11 cellular contexts compared by ENCODE assay signal in genomic region chr22:41801886-41802285, GRCh38. TPM values are rescaled to one million over a fixed set of nuclear protein-coding genes. Genes with fewer than 3 reads are reported as not detected.
DNase-seq lines count a peak whose midpoint lies in the region; ATAC-seq and TF ChIP-seq lines count a peak whose summit lies in the region.
"Had no signal": no experiment of that assay in that cellular context is flagged by ENCODE, and none has a peak within 500 bp of the region (broad histone marks: within the 10 kb centered on the region; RNA-seq: fewer than 3 reads in every experiment).

No MANE protein-coding gene starts in this region.

- no peak for ATAC-seq in effector memory CD8-positive, alpha-beta T cell (replicated peaks)

- no peaks in the 10 kb centered on the region for H3K27me3 ChIP-seq in rectal smooth muscle tissue (ENCODE audit: control insufficient read depth, insufficient read depth, low read length)
- H3K27me3 ChIP-seq in uterus = no peaks in the 10 kb centered on the region
- H3K27me3 ChIP-seq: tibial artery had no signal

- H3K9me3 ChIP-seq in OCI-LY7 (ENCODE audit: low read length) (no peaks in the 10 kb centered on the region), uterus (no peaks in the 10 kb centered on the region)
- H3K9me3 ChIP-seq: tibial artery had no signal

- H3K9me3 Mint-ChIP-seq in activated CD4-positive, alpha-beta T cell treated with anti-CD3 and anti-CD28 coated beads, Interleukin-2, amount 10 ng/mL, durations not matched to agents 24 days and 14 days = no peaks in the 10 kb centered on the region
- no peaks in the 10 kb centered on the region for H3K9me3 Mint-ChIP-seq in effector memory CD8-positive, alpha-beta T cell
- H3K9me3 Mint-ChIP-seq: dendritic cell treated with granulocyte-macrophage colony-stimulating factor and Interleukin-4, amounts not matched to agents 40 ng/mL and 50 ng/mL, for 4 days had no signal

- H3K4me1 ChIP-seq in OCI-LY7 (ENCODE audit: insufficient read depth, low read length, poor library complexity, severe bottlenecking) (peaks cover 43% of the 10 kb centered on the region), rectal smooth muscle tissue (ENCODE audit: control insufficient read depth, insufficient read depth, low read length) (peaks cover 9% of the 10 kb centered on the region), uterus (no peaks in the 10 kb centered on the region)

- POLR2A ChIA-PET in OCI-LY7 (lab: Charles Lee) = interaction anchor here (0.6 to 4.0 kb wide), 2 partner anchors 20 to 136 kb away, joined by 4 to 39 read pairs; no protein-coding TSS in a partner anchor

- no peaks in the 10 kb centered on the region for H3K27me3 Mint-ChIP-seq in activated CD4-positive, alpha-beta T cell treated with anti-CD3 and anti-CD28 coated beads, Interleukin-2, amount 10 ng/mL, durations not matched to agents 24 days and 14 days
- H3K27me3 Mint-ChIP-seq in effector memory CD8-positive, alpha-beta T cell = no peaks in the 10 kb centered on the region
- H3K27me3 Mint-ChIP-seq: dendritic cell treated with granulocyte-macrophage colony-stimulating factor and Interleukin-4, amounts not matched to agents 40 ng/mL and 50 ng/mL, for 4 days had no signal

- no peaks in the 10 kb centered on the region for H4K20me1 ChIP-seq in OCI-LY7 (ENCODE audit: insufficient read depth, low read length)

- intact Hi-C loops in activated CD4-positive, alpha-beta T cell treated with anti-CD3 and anti-CD28 coated beads, Interleukin-2, amount 10 ng/mL, durations not matched to agents 24 days and 14 days (cut with micrococcal nuclease) = loop anchor here (2.0 to 5.0 kb wide), 3 partner anchors 55 to 113 kb away; partner anchors contain the start of gene SNU13
- intact Hi-C loops in OCI-LY7 (cut with micrococcal nuclease; ENCODE audit: unreplicated experiment) (loop anchor here (5.0 kb wide), 2 partner anchors 55 to 105 kb away; partner anchors contain the start of gene MEI1), uterus (cut with DNase I; ENCODE audit: low total_unique reads) (no loop called here)

- H3K9ac ChIP-seq in rectal smooth muscle tissue (ENCODE audit: low read length) = no peak overlapping the region

- H3K36me3 Mint-ChIP-seq in activated CD4-positive, alpha-beta T cell treated with anti-CD3 and anti-CD28 coated beads, Interleukin-2, amount 10 ng/mL, durations not matched to agents 24 days and 14 days (ENCODE audit: low read depth) = peaks cover 20% of the 10 kb centered on the region
- peaks cover 39% of the 10 kb centered on the region for H3K36me3 Mint-ChIP-seq in effector memory CD8-positive, alpha-beta T cell (ENCODE audit: insufficient read depth)

- peak overlapping the region; percentile 94 for H3K4me3 Mint-ChIP-seq in activated CD4-positive, alpha-beta T cell treated with anti-CD3 and anti-CD28 coated beads, Interleukin-2, amount 10 ng/mL, durations not matched to agents 24 days and 14 days
- peak overlapping the region; percentile 95 to 97 for H3K4me3 Mint-ChIP-seq in effector memory CD8-positive, alpha-beta T cell

- H3K27ac ChIP-seq in OCI-LY7 (ENCODE audit: low read depth, low read length, poor library complexity, severe bottlenecking) = no peak overlapping the region
- no peak overlapping the region for H3K27ac ChIP-seq in rectal smooth muscle tissue (ENCODE audit: low read depth, low read length)
- H3K27ac ChIP-seq in uterus = no peak overlapping the region

- peaks cover 39% of the 10 kb centered on the region for H3K4me1 Mint-ChIP-seq in activated CD4-positive, alpha-beta T cell treated with anti-CD3 and anti-CD28 coated beads, Interleukin-2, amount 10 ng/mL, durations not matched to agents 24 days and 14 days
- peaks cover 29 to 36% of the 10 kb centered on the region in 2 donors for H3K4me1 Mint-ChIP-seq in effector memory CD8-positive, alpha-beta T cell (ENCODE audit: low read depth in 2 of 2)

- CTCF ChIA-PET in OCI-LY7 (lab: Charles Lee; ENCODE audit: unreplicated experiment) = no interaction called here

- TF ChIP-seq CTCF in OCI-LY7 (conservative IDR thresholded peaks at IDR 0.05; ENCODE audit: low read length) (no peak), uterus (IDR thresholded peaks at IDR 0.05) (no peak)

- no peak for TF ChIP-seq POLR2A in uterus (IDR thresholded peaks at IDR 0.05)

- peak overlapping the region; percentile 95 for H3K4me2 ChIP-seq in OCI-LY7 (ENCODE audit: low read length)

- no peaks in the 10 kb centered on the region for H3K9me2 ChIP-seq in OCI-LY7 (ENCODE audit: insufficient read depth, low read length)

- H3K36me3 ChIP-seq in OCI-LY7 (ENCODE audit: insufficient read depth, low read length) (no peaks in the 10 kb centered on the region), rectal smooth muscle tissue (ENCODE audit: control insufficient read depth, insufficient read depth, low read length) (no peaks in the 10 kb centered on the region), uterus (no peaks in the 10 kb centered on the region)
- H3K36me3 ChIP-seq: tibial artery had no signal

- H3K79me2 ChIP-seq in OCI-LY7 (ENCODE audit: insufficient read depth, low read depth, low read length) = peaks cover 21% of the 10 kb centered on the region

- no peak overlapping the region for H2AFZ ChIP-seq in OCI-LY7 (ENCODE audit: low read length)

- peak overlapping the region; percentile 97 for H3K27ac Mint-ChIP-seq in activated CD4-positive, alpha-beta T cell treated with anti-CD3 and anti-CD28 coated beads, Interleukin-2, amount 10 ng/mL, durations not matched to agents 24 days and 14 days
- peak overlapping the region in 1 of 2 donors; percentile 99 for H3K27ac Mint-ChIP-seq in effector memory CD8-positive, alpha-beta T cell

- no TSS peak for BruUV-seq in OCI-LY7 (replicated peaks; lab: Mats Ljungman, UMichigan)

- H3K4me3 ChIP-seq in OCI-LY7 (ENCODE audit: low read depth, low read length, poor library complexity, severe bottlenecking) = peak overlapping the region; percentile 79
- peak overlapping the region; percentile 92 for H3K4me3 ChIP-seq in rectal smooth muscle tissue (ENCODE audit: low read length)
- no peak overlapping the region for H3K4me3 ChIP-seq in uterus

- DNase-seq in activated CD4-positive, alpha-beta T cell treated with anti-CD3 and anti-CD28 coated beads, Interleukin-2, amount 10 ng/mL, durations not matched to agents 24 days and 14 days = no peak
- no peak for DNase-seq in activated CD4-positive, alpha-beta T cell treated with anti-CD3 and anti-CD28 coated beads, Interleukin-2, amount 50 U/mL, for 48 hours
- no peak for DNase-seq in OCI-LY7 (ENCODE audit: low spot score)
- DNase-seq in effector memory CD8-positive, alpha-beta T cell = no peak
- DNase-seq in NCI-H2196 treated with DMSO at 0.1 percent for 48 hours (lab: John Stamatoyannopoulos, UW; ENCODE audit: unreplicated experiment) = no peak
- no peak for DNase-seq in uterus
- DNase-seq in NCI-H524 treated with DMSO at 0.1 percent for 48 hours (lab: John Stamatoyannopoulos, UW) = no peak
- DNase-seq: IMR-90, tibial artery had no signal

RNA-seq across cellular contexts. Expression of gene CCDC134, which starts 1.4 kb away (rescaled TPM):
- 19.7 TPM in 2 replicates for total RNA-seq in activated CD4-positive, alpha-beta T cell treated with anti-CD3 and anti-CD28 coated beads, Interleukin-2, amount 10 ng/mL, durations not matched to agents 24 days and 14 days
- 21.7 and 23.8 TPM in 2 replicates for total RNA-seq in OCI-LY7 (2014; rRNA removed; shearing (Covaris generic))
- total RNA-seq in OCI-LY7 (2022) = 17.3 and 17.4 TPM in 2 replicates
- total RNA-seq in uterus = 10 to 100 TPM in 2 of 4 donors, 1 to 10 TPM in 2; 4.1 to 24.3 (median 11.0) TPM

RNA-seq across cellular contexts. Expression of gene SREBF2, which starts 31.0 kb away (rescaled TPM):
- total RNA-seq in activated CD4-positive, alpha-beta T cell treated with anti-CD3 and anti-CD28 coated beads, Interleukin-2, amount 10 ng/mL, durations not matched to agents 24 days and 14 days = 209 and 218 TPM in 2 replicates
- 132 and 167 TPM in 2 replicates for total RNA-seq in OCI-LY7 (2014; rRNA removed; shearing (Covaris generic))
- total RNA-seq in OCI-LY7 (2022) = 312 and 330 TPM in 2 replicates
- total RNA-seq in uterus = 10 to 100 TPM; 10.2 to 61.0 (median 29.0) TPM

Comparison
In these comparisons a context has a peak if more than half of its experiments do, and no peak if none do; other contexts are left out.
1. H3K4me3 ChIP-seq: peak in OCI-LY7 (single experiment) and rectal smooth muscle tissue (single experiment); none in uterus (0 of 2).